ENCODE assay signal across 7 cellular contexts in genomic region chr3:65226287-65226686, GRCh38.
"Had no signal": no experiment of that assay in that cellular context is flagged by ENCODE, and none has a peak within 500 bp of the region (broad histone marks: within the 10 kb centered on the region; RNA-seq: fewer than 3 reads in every experiment).

No MANE protein-coding gene starts in this region.

- ATAC-seq: GM12878 had no signal

- DNase-seq: GDM1, GF-D8 had no signal

- FAIRE-seq: G401.6, GM12878, GM12892, GM18507, GM19239 had no signal

- H3K4me3 ChIP-seq: GM12878 had no signal
